ENCODE assay signal across 7 cellular contexts in genomic region chr10:29535012-29535777, GRCh38.
DNase-seq lines count a peak whose midpoint lies in the region; ATAC-seq lines count a peak whose summit lies in the region.

No MANE protein-coding gene starts in this region.

- peak overlapping the region; percentile 79 for H3K27ac ChIP-seq in rectal smooth muscle tissue (ENCODE audit: low read depth, low read length)
- H3K27ac ChIP-seq in effector memory CD4-positive, alpha-beta T cell (ENCODE audit: insufficient read depth, low read length, poor library complexity, severe bottlenecking), result no peak overlapping the region

- ATAC-seq in Right ventricle myocardium superior (ENCODE audit: poor library complexity), result peak; percentile 76
- no peak for ATAC-seq in HG03025 (IDR thresholded peaks at IDR 0.05; ENCODE audit: low FRiP score, unreplicated experiment)
- ATAC-seq in HG03354 (IDR thresholded peaks at IDR 0.05; ENCODE audit: poor library complexity, severe bottlenecking, unreplicated experiment), result no peak

- H3K27me3 ChIP-seq in rectal smooth muscle tissue (ENCODE audit: control insufficient read depth, insufficient read depth, low read length), result no peaks in the 10 kb centered on the region
- H3K27me3 ChIP-seq in effector memory CD4-positive, alpha-beta T cell (replicated peaks; ENCODE audit: control insufficient read depth, insufficient read depth, low read length, poor library complexity, severe bottlenecking), result no peaks in the 10 kb centered on the region

- peaks cover 29% of the 10 kb centered on the region for H3K4me1 ChIP-seq in rectal smooth muscle tissue (ENCODE audit: control insufficient read depth, insufficient read depth, low read length)
- no peaks in the 10 kb centered on the region for H3K4me1 ChIP-seq in effector memory CD4-positive, alpha-beta T cell (ENCODE audit: control insufficient read depth, insufficient read depth, low read length, poor library complexity, severe bottlenecking)

- peak overlapping the region; percentile 45 for H3K4me3 ChIP-seq in rectal smooth muscle tissue (ENCODE audit: low read length)
- H3K4me3 ChIP-seq in effector memory CD4-positive, alpha-beta T cell (ENCODE audit: insufficient read depth, low read depth, low read length, poor library complexity, severe bottlenecking), result no peak overlapping the region

- H3K9me3 ChIP-seq in effector memory CD4-positive, alpha-beta T cell (ENCODE audit: control insufficient read depth, low read length), result no peaks in the 10 kb centered on the region

- DNase-seq in H4 (ENCODE audit: low spot score), result peak; percentile 80
- DNase-seq in T1000 (lab: John Stamatoyannopoulos, UW), result peak; percentile 53
- peak; percentile 60 for DNase-seq in Right ventricle myocardium superior
- DNase-seq in effector memory CD4-positive, alpha-beta T cell, result no peak

- intact Hi-C loops in Right ventricle myocardium superior (cut with DNase I), result loop anchor here (10.0 kb wide), 1 partner anchor 200 kb away; no protein-coding TSS in a partner anchor

- H3K36me3 ChIP-seq in rectal smooth muscle tissue (ENCODE audit: control insufficient read depth, insufficient read depth, low read length), result no peaks in the 10 kb centered on the region
- peaks cover 22% of the 10 kb centered on the region for H3K36me3 ChIP-seq in effector memory CD4-positive, alpha-beta T cell (ENCODE audit: control insufficient read depth, insufficient read depth, low read length)

- H3K9ac ChIP-seq in rectal smooth muscle tissue (ENCODE audit: low read length), result peak overlapping the region; percentile 27

Comparison
In these comparisons a context has a peak if more than half of its experiments do, and no peak if none do; other contexts are left out.
1. DNase-seq: peak in H4 (single experiment), T1000 (single experiment) and Right ventricle myocardium superior (single experiment); none in effector memory CD4-positive, alpha-beta T cell (0 of 3).